19 cellular contexts compared by ENCODE assay signal in genomic region chr7:121006731-121007315, GRCh38. TPM values are rescaled to one million over a fixed set of nuclear protein-coding genes. Genes with fewer than 3 reads are reported as not detected.
A peak's percentile ranks its signal among the peaks of the same experiment; 100 is the strongest.
DNase-seq lines count a peak whose midpoint lies in the region; ATAC-seq and TF ChIP-seq lines count a peak whose summit lies in the region.
"Had no signal": no experiment of that assay in that cellular context is flagged by ENCODE, and none has a peak within 500 bp of the region (broad histone marks: within the 10 kb centered on the region; RNA-seq: fewer than 3 reads in every experiment).

No MANE protein-coding gene starts in this region.

- H2AFZ ChIP-seq in mesenchymal stem cell (ENCODE audit: low read depth, low read length), result no peak overlapping the region
- H2AFZ ChIP-seq: parathyroid adenoma had no signal

- H2AK5ac ChIP-seq in mesenchymal stem cell (ENCODE audit: low read length, severe bottlenecking), result no peak overlapping the region

- DNase-seq in NB4 (ENCODE audit: low read depth) (peak; percentile 48), choroid plexus epithelial cell (ENCODE audit: low read depth) (peak; percentile 62), mesenchymal stem cell (peak; percentile 69), omental fat pad (ENCODE audit: low spot score) (no peak), nephron progenitor cell (no peak)
- no peak for DNase-seq in activated naive CD4-positive, alpha-beta T cell treated with Interleukin-2 at 50 U/mL for 16 hours
- DNase-seq: activated CD4-positive, alpha-beta T cell treated with anti-CD3 and anti-CD28 coated beads for 48 hours; activated T-cell treated with anti-CD3 and anti-CD28 coated beads for 4 hours; NCI-H2227 treated with DMSO at 0.1 percent for 48 hours; SHP77; T-helper 2 cell had no signal

- H3K27me3 Mint-ChIP-seq in nephron progenitor cell (ENCODE audit: low read depth, poor library complexity), result peaks cover 6% of the 10 kb centered on the region

- H3K23ac ChIP-seq in mesenchymal stem cell (ENCODE audit: low read length in 2 of 2), result no peak overlapping the region

- H3K79me1 ChIP-seq in mesenchymal stem cell (replicated peaks; ENCODE audit: low read length, poor library complexity, severe bottlenecking), result peaks cover 3% of the 10 kb centered on the region

- no peak overlapping the region for H3K27ac Mint-ChIP-seq in nephron progenitor cell
- H3K27ac Mint-ChIP-seq: activated naive CD8-positive, alpha-beta T cell; B cell had no signal

- no peaks in the 10 kb centered on the region for H3K9me3 Mint-ChIP-seq in nephron progenitor cell
- H3K9me3 Mint-ChIP-seq: mesothelial cell of epicardium had no signal

- H3K9ac ChIP-seq in mesenchymal stem cell (ENCODE audit: low read length), result peak overlapping the region; percentile 4
- no peak overlapping the region for H3K9ac ChIP-seq in stomach smooth muscle (ENCODE audit: low read length in 2 of 2)
- H3K9ac ChIP-seq: KMS-11, parathyroid adenoma had no signal

- H2BK12ac ChIP-seq in mesenchymal stem cell (ENCODE audit: low read length in 2 of 2), result peak overlapping the region; percentile 2 to 90

- H3K36me3 ChIP-seq in mesenchymal stem cell (ENCODE audit: control insufficient read depth in 1 of 2, insufficient read depth in 2 of 2, low read depth in 1 of 2, low read length in 2 of 2) (no peaks in the 10 kb centered on the region), stomach smooth muscle (ENCODE audit: control insufficient read depth in 2 of 2, insufficient read depth in 2 of 2, low read length in 2 of 2) (no peaks in the 10 kb centered on the region)
- H3K36me3 ChIP-seq: cardiac muscle cell had no signal

- H2BK15ac ChIP-seq in mesenchymal stem cell (ENCODE audit: low read depth, poor library complexity, severe bottlenecking), result no peak overlapping the region

- H3K36me3 Mint-ChIP-seq in nephron progenitor cell (ENCODE audit: low read depth), result no peaks in the 10 kb centered on the region
- H3K36me3 Mint-ChIP-seq: activated naive CD8-positive, alpha-beta T cell; mesothelial cell of epicardium had no signal

- H3K4me3 Mint-ChIP-seq in nephron progenitor cell, result no peak overlapping the region
- H3K4me3 Mint-ChIP-seq: activated naive CD8-positive, alpha-beta T cell; B cell; mesothelial cell of epicardium had no signal

- H3K14ac ChIP-seq in mesenchymal stem cell (ENCODE audit: low read length in 2 of 2), result no peak overlapping the region

- H2BK5ac ChIP-seq in mesenchymal stem cell (ENCODE audit: low read depth, low read length, poor library complexity, severe bottlenecking), result no peak overlapping the region

- H3K4me2 ChIP-seq in mesenchymal stem cell (ENCODE audit: low read length, poor library complexity, severe bottlenecking), result no peak overlapping the region
- H3K4me2 ChIP-seq: KMS-11 had no signal

- no peak for TF ChIP-seq POLR2A in NB4 (IDR thresholded peaks at IDR 0.05; ENCODE audit: extremely low read depth, insufficient read length)

- H3K18ac ChIP-seq in mesenchymal stem cell (ENCODE audit: low read depth in 1 of 2, low read length in 2 of 2), result peak overlapping the region in 1 of 2 experiments; percentile 6

- peaks cover 29% of the 10 kb centered on the region for H3K4me1 Mint-ChIP-seq in nephron progenitor cell
- H3K4me1 Mint-ChIP-seq: B cell had no signal

- no peak overlapping the region for H4K8ac ChIP-seq in mesenchymal stem cell (ENCODE audit: low read length)

- H3K4ac ChIP-seq in mesenchymal stem cell (ENCODE audit: low read depth in 1 of 2, low read length in 2 of 2), result peak overlapping the region in 1 of 2 experiments; percentile 9

- no peak for TF ChIP-seq CTCF in NB4 (IDR thresholded peaks at IDR 0.05; ENCODE audit: low read depth, low read length)
- no peak for TF ChIP-seq CTCF in choroid plexus epithelial cell (conservative IDR thresholded peaks at IDR 0.05; ENCODE audit: low read depth, low read length)
- no peak for TF ChIP-seq CTCF in omental fat pad (IDR thresholded peaks at IDR 0.05)
- TF ChIP-seq CTCF in nephron progenitor cell (IDR thresholded peaks at IDR 0.05), result no peak

- H3K27me3 ChIP-seq in mesenchymal stem cell (ENCODE audit: control insufficient read depth in 1 of 2, insufficient read depth in 1 of 2, low read length in 2 of 2), result no peaks in the 10 kb centered on the region
- H3K27me3 ChIP-seq in stomach smooth muscle (ENCODE audit: control insufficient read depth in 1 of 2, insufficient read depth in 2 of 2, low read length in 2 of 2), result no peaks in the 10 kb centered on the region
- H3K27me3 ChIP-seq: cardiac muscle cell had no signal

- H3K4me3 ChIP-seq in NB4 (ENCODE audit: low read depth, low read length), result no peak overlapping the region
- no peak overlapping the region for H3K4me3 ChIP-seq in choroid plexus epithelial cell (ENCODE audit: low read depth, low read length)
- no peak overlapping the region for H3K4me3 ChIP-seq in mesenchymal stem cell (ENCODE audit: insufficient read depth in 1 of 2, low read depth in 1 of 2, low read length in 2 of 2)
- peak overlapping the region; percentile 25 to 30 for H3K4me3 ChIP-seq in stomach smooth muscle (ENCODE audit: low read length in 2 of 2)
- H3K4me3 ChIP-seq: cardiac muscle cell had no signal

- no peak overlapping the region for H3K27ac ChIP-seq in mesenchymal stem cell (ENCODE audit: low read length, poor library complexity, severe bottlenecking)
- H3K27ac ChIP-seq in stomach smooth muscle (ENCODE audit: low read length), result peak overlapping the region; percentile 43
- H3K27ac ChIP-seq: cardiac muscle cell, KMS-11, parathyroid adenoma had no signal

- H3K9me3 ChIP-seq in mesenchymal stem cell (ENCODE audit: control insufficient read depth, low read length) (no peaks in the 10 kb centered on the region), stomach smooth muscle (ENCODE audit: control insufficient read depth in 2 of 2, low read length in 2 of 2) (no peaks in the 10 kb centered on the region)

- no peak overlapping the region for H2BK120ac ChIP-seq in mesenchymal stem cell (ENCODE audit: low read depth, low read length)

- no peak overlapping the region for H4K91ac ChIP-seq in mesenchymal stem cell (ENCODE audit: low read length)

- H3K4me1 ChIP-seq in mesenchymal stem cell (ENCODE audit: control insufficient read depth, insufficient read depth, low read depth, low read length) (no peaks in the 10 kb centered on the region), stomach smooth muscle (ENCODE audit: control insufficient read depth, insufficient read depth, low read length) (peaks cover 17% of the 10 kb centered on the region)
- H3K4me1 ChIP-seq: parathyroid adenoma had no signal

- 69% methylated on average over 6 of the region's 6 CpGs for WGBS in mesenchymal stem cell

- ATAC-seq in GM21529 (IDR thresholded peaks at IDR 0.05; ENCODE audit: unreplicated experiment) (no peak), omental fat pad (ENCODE audit: low FRiP score) (no peak)

RNA-seq across cellular contexts. Expression of gene CPED1, which starts 18.3 kb away (rescaled TPM):
- 39.3 TPM for polyA plus RNA-seq in mesenchymal stem cell (2013, experiment 1 of 2)
- 41.4 TPM for polyA plus RNA-seq in mesenchymal stem cell (2013, experiment 2 of 2)
- total RNA-seq in omental fat pad, result 10 to 100 TPM; 24.9 to 63.9 (median 40.9) TPM

RNA-seq across cellular contexts. Expression of gene ING3, which starts 56.2 kb away (rescaled TPM):
- polyA plus RNA-seq in mesenchymal stem cell (2013, experiment 1 of 2), result 11.6 TPM
- 12.4 TPM for polyA plus RNA-seq in mesenchymal stem cell (2013, experiment 2 of 2)
- total RNA-seq in omental fat pad, result 10 to 100 TPM; 15.5 to 25.1 (median 17.1) TPM

Comparison
In these comparisons a context has a peak if more than half of its experiments do, and no peak if none do; other contexts are left out.
1. DNase-seq: peak in NB4 (single experiment), choroid plexus epithelial cell (single experiment) and mesenchymal stem cell (single experiment); none in omental fat pad (single experiment), nephron progenitor cell (single experiment) and activated naive CD4-positive, alpha-beta T cell treated with Interleukin-2 at 50 U/mL for 16 hours (single experiment).
2. H3K4me3 ChIP-seq: peak in stomach smooth muscle (2 of 2); none in NB4 (single experiment), choroid plexus epithelial cell (single experiment) and mesenchymal stem cell (0 of 2).